Comparison of ENCODE assay signal across 17 cellular contexts in the genomic region with DNA sequence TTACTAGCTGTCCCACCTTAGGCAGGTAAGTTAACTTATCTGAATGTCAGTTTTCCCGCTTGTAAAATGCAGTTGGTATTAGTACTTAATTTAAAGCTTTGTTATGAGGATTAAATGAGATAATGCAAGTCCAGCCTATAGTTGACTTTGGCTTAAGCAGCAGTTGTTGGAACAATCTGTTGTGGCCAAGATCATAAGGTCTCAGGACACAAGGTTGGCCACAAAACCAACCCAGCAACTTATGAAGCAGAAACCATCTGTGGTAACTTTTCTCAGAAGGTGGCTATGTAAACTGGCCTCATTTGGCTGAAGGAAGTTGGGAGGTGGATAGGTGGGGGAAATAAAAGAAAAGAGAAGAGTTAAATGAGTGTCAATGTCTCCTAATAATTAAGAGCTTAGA. TPM values are rescaled to one million over a fixed set of nuclear protein-coding genes. Genes with fewer than 3 reads are reported as not detected.
DNase-seq lines count a peak whose midpoint lies in the region; ATAC-seq and TF ChIP-seq lines count a peak whose summit lies in the region.
"Had no signal": no experiment of that assay in that cellular context is flagged by ENCODE, and none has a peak within 500 bp of the region (broad histone marks: within the 10 kb centered on the region; RNA-seq: fewer than 3 reads in every experiment).

No MANE protein-coding gene starts in this region.

- DNase-seq in naive B cell (no peak), COR-L47 (lab: John Stamatoyannopoulos, UW) (no peak), GM23248 (no peak), vagina (ENCODE audit: extremely low spot score in 2 of 2) (no peak)
- DNase-seq: activated CD4-positive, alpha-beta T cell treated with anti-CD3 and anti-CD28 coated beads for 1 hour; activated effector memory CD4-positive, alpha-beta T cell treated with Interleukin-2 at 50 U/mL for 16 hours; CD8-positive, alpha-beta memory T cell; glutamatergic neuron; left cardiac atrium; NCI-H2029 treated with DMSO at 0.1 percent for 48 hours; nephron progenitor cell; NK-92 treated with Interleukin-12 subunit alpha and Interleukin-12 subunit beta, amount 100 ng/mL, for 24 hours had no signal

- H3K36me3 ChIP-seq in GM23248 (ENCODE audit: low read depth) (no peaks in the 10 kb centered on the region), vagina (no peaks in the 10 kb centered on the region)

- peaks cover 11% of the 10 kb centered on the region for H3K4me1 ChIP-seq in GM23248 (ENCODE audit: insufficient read depth)
- peaks cover 14% of the 10 kb centered on the region for H3K4me1 ChIP-seq in vagina

- no peak for TF ChIP-seq CTCF in vagina (IDR thresholded peaks at IDR 0.05)

- peaks cover 4% of the 10 kb centered on the region for H3F3A ChIP-seq in GM23248 (ENCODE audit: insufficient read depth)

- H3K9me2 ChIP-seq in GM23248 (ENCODE audit: insufficient read depth), result no peaks in the 10 kb centered on the region

- H3K4me3 ChIP-seq in GM23248 (no peak overlapping the region), vagina (no peak overlapping the region)

- peak overlapping the region in 5 of 8 donors; percentile 32 to 84 (median 59) for H3K4me3 Mint-ChIP-seq in naive B cell
- H3K4me3 Mint-ChIP-seq: CD8-positive, alpha-beta memory T cell; nephron progenitor cell had no signal

- no peaks in the 10 kb centered on the region for H3K27me3 Mint-ChIP-seq in naive B cell

- TF ChIP-seq POLR2A in vagina (IDR thresholded peaks at IDR 0.05), result no peak

- H3K27ac ChIP-seq in GM23248 (no peak overlapping the region), vagina (no peak overlapping the region)

- H3K9me3 ChIP-seq in GM23248 (ENCODE audit: low read depth), result no peaks in the 10 kb centered on the region
- H3K9me3 ChIP-seq in vagina, result no peaks in the 10 kb centered on the region

- H3K27ac Mint-ChIP-seq in naive B cell, result peak overlapping the region; percentile 47 to 98 (median 88)
- H3K27ac Mint-ChIP-seq: CD8-positive, alpha-beta memory T cell; nephron progenitor cell had no signal

- in situ Hi-C loops in GM23248 (cut with MboI), result no loop called here

- H3K4me1 Mint-ChIP-seq in naive B cell, result peaks cover 64 to 83% (median 81%) of the 10 kb centered on the region in 3 donors
- H3K4me1 Mint-ChIP-seq: nephron progenitor cell had no signal

- 3 to 5% methylated on average over 1 of the region's 1 CpG for WGBS in GM23248 (ENCODE audit: low coverage in 1 of 2, low lambda C conversion rate in 2 of 2, missing lambda C conversion rate in 2 of 2), 2 experiments

- no peak overlapping the region for H3K4me2 ChIP-seq in GM23248 (ENCODE audit: unreplicated experiment)

- no peak overlapping the region for H3K9ac ChIP-seq in GM23248

- H3K36me3 Mint-ChIP-seq in naive B cell, result peaks cover 10 to 13% of the 10 kb centered on the region in 2 donors
- H3K36me3 Mint-ChIP-seq: CD8-positive, alpha-beta memory T cell had no signal

- H4K20me1 ChIP-seq in GM23248 (ENCODE audit: insufficient read depth), result no peaks in the 10 kb centered on the region

- intact Hi-C loops in vagina (cut with DNase I), result no loop called here

- H3K9me3 Mint-ChIP-seq in naive B cell, result peaks cover 0 to 5% (median 0%) of the 10 kb centered on the region in 7 donors
- H3K9me3 Mint-ChIP-seq: CD8-positive, alpha-beta memory T cell; nephron progenitor cell had no signal

- ATAC-seq in GM19043 (IDR thresholded peaks at IDR 0.05; ENCODE audit: low read depth, unreplicated experiment) (peak; percentile 41), GM21576 (IDR thresholded peaks at IDR 0.05; ENCODE audit: unreplicated experiment) (peak; percentile 38), HG03175 (IDR thresholded peaks at IDR 0.05; ENCODE audit: unreplicated experiment) (peak; percentile 35), naive B cell (ENCODE audit: low read depth in 2 of 2) (no peak)
- ATAC-seq: left cardiac atrium, SK-N-SH treated with all-trans-retinoic acid at 6 μM for 48 hours had no signal

- no peaks in the 10 kb centered on the region; the same call in 1 of the 2 replicates for H3K27me3 ChIP-seq in GM23248 (replicated peaks; ENCODE audit: insufficient read depth)
- no peaks in the 10 kb centered on the region for H3K27me3 ChIP-seq in vagina

- no peaks in the 10 kb centered on the region for H3K79me2 ChIP-seq in GM23248 (ENCODE audit: insufficient read depth)

- no peak overlapping the region for H2AFZ ChIP-seq in GM23248

RNA-seq across cellular contexts. Expression of a gene that starts 29.4 kb away (rescaled TPM):
- 10 to 100 TPM; 39.0 to 59.2 (median 48.9) TPM for polyA plus RNA-seq in naive B cell (ENCODE audit: low read depth in 6 of 6)
- not detected in 2 replicates for total RNA-seq in GM23248 (2014; rRNA removed; shearing (Covaris generic))
- 0.29 and 0.35 TPM in 2 replicates for polyA plus RNA-seq in GM23248 (2016; fragmentation: Nextera tagmentation; extraction: Ambion mirVana)
- 17.7 TPM for total RNA-seq in vagina
- total RNA-seq: bronchial epithelial cell had no signal

Comparison
In these comparisons a context has a peak if more than half of its experiments do, and no peak if none do; other contexts are left out.
1. ATAC-seq: peak in GM19043 (single experiment), GM21576 (single experiment) and HG03175 (single experiment); none in naive B cell (0 of 2).
2. RNA of a gene that starts 29.4 kb away (total RNA-seq): 17.7 TPM in vagina (single experiment); not detected in GM23248; every median in the first group is over 10 times any median in the second.